13 cellular contexts compared by ENCODE assay signal in the genomic region with DNA sequence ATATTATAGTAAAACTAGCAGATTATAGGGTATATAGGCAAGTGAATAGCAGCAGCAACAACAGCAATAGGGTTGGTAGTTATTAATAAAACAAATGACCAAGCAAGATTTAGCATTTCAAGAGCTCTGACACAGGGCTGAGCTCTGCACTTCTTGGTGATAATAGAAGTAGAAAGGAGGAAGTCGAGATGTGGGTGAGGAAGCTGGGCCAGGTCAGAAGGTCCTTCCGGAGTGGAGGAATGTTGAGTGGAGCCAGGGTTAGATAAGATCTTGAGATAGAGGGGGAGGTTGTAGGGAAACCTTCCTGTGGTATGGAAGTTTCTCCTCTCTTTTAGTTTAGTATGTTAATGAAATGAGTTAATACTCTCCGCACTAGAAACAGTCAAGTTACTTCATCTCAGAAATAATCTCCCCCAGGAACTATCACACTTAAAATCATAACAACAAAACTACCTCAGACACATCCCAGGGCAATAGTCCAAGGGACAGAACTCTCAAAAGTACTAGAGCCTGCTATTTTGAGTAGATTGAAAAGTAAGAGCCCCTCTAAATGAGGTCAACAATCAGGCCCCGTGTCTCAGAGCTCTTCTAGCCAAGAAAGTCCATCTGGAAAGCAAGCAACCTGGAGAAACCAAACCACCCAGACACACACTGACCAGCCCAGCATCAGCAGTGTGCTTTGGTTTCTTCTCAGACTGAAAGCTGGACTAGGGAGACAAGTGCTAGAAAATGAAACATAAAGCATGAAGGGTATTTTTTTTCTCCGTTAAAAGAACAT. TPM values are rescaled to one million over a fixed set of nuclear protein-coding genes. Genes with fewer than 3 reads are reported as not detected.
DNase-seq lines count a peak whose midpoint lies in the region; ATAC-seq and TF ChIP-seq lines count a peak whose summit lies in the region.
"Had no signal": no experiment of that assay in that cellular context is flagged by ENCODE, and none has a peak within 500 bp of the region (broad histone marks: within the 10 kb centered on the region; RNA-seq: fewer than 3 reads in every experiment).

No MANE protein-coding gene starts in this region.

- no peaks in the 10 kb centered on the region for H3K9me3 ChIP-seq in hepatocyte (ENCODE audit: low read depth)
- H3K9me3 ChIP-seq in skeletal muscle tissue (ENCODE audit: control insufficient read depth in 3 of 3, low read length in 3 of 3): peaks cover 0 to under 1% (median 0%) of the 10 kb centered on the region in 3 donors
- H3K9me3 ChIP-seq in suprapubic skin: peaks cover 7% of the 10 kb centered on the region

- H3K4me2 ChIP-seq in hepatocyte: no peak overlapping the region

- DNase-seq in KG1 (lab: John Stamatoyannopoulos, UW): peak; percentile 23
- peak; percentile 87 for DNase-seq in SKM-1 treated with dmso at 0.1 percent for 144 hours (lab: John Stamatoyannopoulos, UW; ENCODE audit: unreplicated experiment)
- DNase-seq in hepatocyte (ENCODE audit: low spot score): no peak
- no peak for DNase-seq in NCI-H1417 treated with DMSO at 0.1 percent for 48 hours (lab: John Stamatoyannopoulos, UW)
- no peak for DNase-seq in suprapubic skin (ENCODE audit: low spot score in 2 of 2)
- DNase-seq in NCI-H2196 (lab: John Stamatoyannopoulos, UW; ENCODE audit: unreplicated experiment): no peak
- DNase-seq: activated B cell treated with CpG ODN at 0.5 μM for 24 hours; activated T-cell treated with anti-CD3 and anti-CD28 coated beads, Interleukin-2, amount 50 U/mL, for 48 hours; NCI-H446; SHP77 had no signal

- TF ChIP-seq EP300 in suprapubic skin (IDR thresholded peaks at IDR 0.05): no peak

- H3K79me2 ChIP-seq in hepatocyte: no peaks in the 10 kb centered on the region

- H3K4me1 ChIP-seq in hepatocyte (ENCODE audit: insufficient read depth) (peaks cover 15% of the 10 kb centered on the region), skeletal muscle tissue (ENCODE audit: control insufficient read depth in 3 of 3, insufficient read depth in 3 of 3, low read length in 3 of 3) (peaks cover 3 to 13% (median 11%) of the 10 kb centered on the region in 3 donors), suprapubic skin (no peaks in the 10 kb centered on the region)
- H3K4me1 ChIP-seq: breast epithelium had no signal

- TF ChIP-seq CTCF in hepatocyte (IDR thresholded peaks at IDR 0.05; ENCODE audit: poor library complexity) (no peak), suprapubic skin (IDR thresholded peaks at IDR 0.05) (no peak)

- no peaks in the 10 kb centered on the region for H3K36me3 ChIP-seq in hepatocyte (replicated peaks; ENCODE audit: insufficient read depth, low read depth)
- no peaks in the 10 kb centered on the region for H3K36me3 ChIP-seq in skeletal muscle tissue (ENCODE audit: control insufficient read depth in 3 of 3, insufficient read depth in 3 of 3, low read length in 3 of 3)
- no peaks in the 10 kb centered on the region for H3K36me3 ChIP-seq in suprapubic skin
- H3K36me3 ChIP-seq: breast epithelium had no signal

- H3K9me2 ChIP-seq in hepatocyte (replicated peaks; ENCODE audit: insufficient read depth): no peaks in the 10 kb centered on the region

- H4K20me1 ChIP-seq in hepatocyte (ENCODE audit: insufficient read depth, poor library complexity, severe bottlenecking): no peaks in the 10 kb centered on the region

- no peak overlapping the region for H3K4me3 ChIP-seq in hepatocyte
- no peak overlapping the region for H3K4me3 ChIP-seq in skeletal muscle tissue (ENCODE audit: low read length in 3 of 3)
- H3K4me3 ChIP-seq in suprapubic skin: no peak overlapping the region
- H3K4me3 ChIP-seq: breast epithelium had no signal

- H3K27me3 ChIP-seq in hepatocyte (no peaks in the 10 kb centered on the region), skeletal muscle tissue (ENCODE audit: control insufficient read depth in 3 of 3, insufficient read depth in 3 of 3, low read length in 3 of 3) (no peaks in the 10 kb centered on the region), suprapubic skin (no peaks in the 10 kb centered on the region)
- H3K27me3 ChIP-seq: breast epithelium had no signal

- 64% methylated on average over 5 of the region's 5 CpGs for WGBS in hepatocyte (ENCODE audit: low lambda C conversion rate, missing lambda C conversion rate)
- 52% methylated on average over 5 of the region's 5 CpGs for whole genome bisulfite sequencing in suprapubic skin

- peak overlapping the region; percentile 3 for H2AFZ ChIP-seq in hepatocyte

- TF ChIP-seq POLR2A in suprapubic skin (IDR thresholded peaks at IDR 0.05): no peak

- no peak for ATAC-seq in GM21423 (IDR thresholded peaks at IDR 0.05; ENCODE audit: unreplicated experiment)

- H3K9ac ChIP-seq in skeletal muscle tissue (ENCODE audit: low read depth in 1 of 3, low read length in 3 of 3): no peak overlapping the region

- H3K27ac ChIP-seq in hepatocyte (peak overlapping the region; percentile 54), skeletal muscle tissue (ENCODE audit: low read depth, low read length) (peak overlapping the region; percentile 31), suprapubic skin (no peak overlapping the region)

RNA-seq across cellular contexts. Expression of a gene that starts 45.4 kb away (rescaled TPM):
- total RNA-seq in hepatocyte (362 and 379 TPM in 2 replicates), skeletal muscle tissue (16.7 TPM), suprapubic skin (100 to 1,000 TPM in 2 of 4 donors, 10 to 100 TPM in 2; 63.3 to 150 (median 108) TPM)
- polyA plus RNA-seq in hepatocyte: 123 and 128 TPM in 2 replicates

Comparison
In these comparisons a context has a peak if more than half of its experiments do, and no peak if none do; other contexts are left out.
1. DNase-seq: peak in KG1 (single experiment) and SKM-1 treated with dmso at 0.1 percent for 144 hours (single experiment); none in hepatocyte (single experiment), NCI-H1417 treated with DMSO at 0.1 percent for 48 hours (single experiment), suprapubic skin (0 of 2) and NCI-H2196 (single experiment).